ENCODE assay signal across 9 cellular contexts in genomic region chr12:104337030-104337558, GRCh38.
"Had no signal": no experiment of that assay in that cellular context is flagged by ENCODE, and none has a peak within 500 bp of the region (broad histone marks: within the 10 kb centered on the region; RNA-seq: fewer than 3 reads in every experiment).

No MANE protein-coding gene starts in this region.

- ATAC-seq: HCT116 had no signal

- H3K4me3 ChIP-seq: GM23248, HAP-1 had no signal

- H2AFZ ChIP-seq: GM23248 had no signal

- H3K27ac ChIP-seq: GM23248, HL-60, KMS-11 had no signal

- DNase-seq: GM23248, GOT3, H7, IMR-90, KBM-7 had no signal

- H3K4me2 ChIP-seq: KMS-11 had no signal

- H3K9ac ChIP-seq: GM23248, KMS-11 had no signal

- H3K9me3 ChIP-seq: HAP-1 had no signal

- H3K4me1 ChIP-seq: HAP-1 had no signal
